9 cellular contexts compared by ENCODE assay signal in the genomic region with DNA sequence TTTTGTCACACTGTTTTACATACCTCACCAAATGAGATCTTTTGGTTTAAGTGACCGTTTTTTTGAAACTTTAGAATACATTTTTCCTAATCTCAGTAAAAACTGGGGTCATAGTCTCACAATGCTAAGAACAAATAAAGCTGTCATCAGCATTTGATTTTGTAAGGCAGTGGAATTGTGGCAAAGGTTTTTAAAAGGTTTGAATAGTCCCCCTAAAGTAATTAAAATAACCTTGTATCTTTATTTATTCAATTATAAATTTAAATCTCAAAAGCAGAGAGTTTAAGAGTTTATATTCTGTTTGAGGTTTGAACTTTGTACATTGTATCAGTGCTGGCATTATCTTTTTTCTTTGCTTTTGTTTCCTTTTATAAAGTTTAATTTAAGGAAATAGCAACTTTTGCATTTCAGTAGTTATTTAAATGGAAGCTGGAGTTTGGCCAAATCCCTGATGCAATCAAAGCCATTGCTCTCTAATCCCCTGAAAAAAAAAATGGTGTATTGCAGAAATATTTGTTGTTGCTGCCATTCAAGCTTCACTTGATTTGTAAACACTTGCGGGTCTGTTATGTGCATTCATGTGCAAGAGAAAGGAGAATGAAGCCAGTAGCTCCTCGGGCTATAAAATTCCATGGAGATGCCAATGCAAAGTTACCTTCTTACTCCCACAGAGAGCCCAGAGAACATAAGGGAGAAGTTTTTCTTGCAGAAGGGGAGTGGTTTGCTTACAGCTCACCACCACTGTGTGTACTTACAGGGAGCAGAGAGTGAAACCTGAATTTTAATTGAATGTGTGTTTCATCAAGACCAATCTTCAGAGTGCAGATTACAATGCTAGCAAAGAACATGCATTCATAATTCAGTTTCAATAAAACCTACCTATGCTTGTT.
DNase-seq lines count a peak whose midpoint lies in the region; ATAC-seq and TF ChIP-seq lines count a peak whose summit lies in the region.
"Had no signal": no experiment of that assay in that cellular context is flagged by ENCODE, and none has a peak within 500 bp of the region (broad histone marks: within the 10 kb centered on the region; RNA-seq: fewer than 3 reads in every experiment).

No MANE protein-coding gene starts in this region.

- H4K5ac ChIP-seq in IMR-90 (ENCODE audit: low read depth, low read length), result no peak overlapping the region; the same call in 1 of the 2 replicates

- H4K8ac ChIP-seq in IMR-90 (ENCODE audit: low read depth in 2 of 2, low read length in 2 of 2), result peak overlapping the region in 1 of 2 experiments; percentile 10; a peak in 2 of 4 replicates

- no TSS peak for BruUV-seq in IMR-90 (replicated peaks; lab: Mats Ljungman, UMichigan)

- H3K18ac ChIP-seq in IMR-90 (ENCODE audit: low read depth, low read length), result peak overlapping the region; percentile 5; the same call in 1 of the 2 replicates

- H3K4ac ChIP-seq in IMR-90 (ENCODE audit: low read depth, low read length), result no peak overlapping the region

- intact Hi-C loops in IMR-90 (cut with micrococcal nuclease), result no loop called here

- no peaks in the 10 kb centered on the region for H3K27me3 ChIP-seq in IMR-90 (ENCODE audit: control insufficient read depth, insufficient read depth, low read length)
- H3K27me3 ChIP-seq in brain microvascular endothelial cell (replicated peaks), result no peaks in the 10 kb centered on the region

- no peak overlapping the region for H3K27ac Mint-ChIP-seq in activated CD4-positive, alpha-beta T cell treated with anti-CD3 and anti-CD28 coated beads, Interleukin-2, amount 10 ng/mL, durations not matched to agents 7 days and 5 days

- TF ChIP-seq RAD21 in IMR-90 (IDR thresholded peaks at IDR 0.05; ENCODE audit: low read length), result no peak

- H3K36me3 ChIP-seq in IMR-90 (ENCODE audit: control insufficient read depth, insufficient read depth, low read length) (no peaks in the 10 kb centered on the region), brain microvascular endothelial cell (replicated peaks) (no peaks in the 10 kb centered on the region)

- no peaks in the 10 kb centered on the region for H3K79me1 ChIP-seq in IMR-90 (ENCODE audit: low read depth in 1 of 2, low read length in 2 of 2)

- no peaks in the 10 kb centered on the region for H3K9me3 Mint-ChIP-seq in activated CD4-positive, alpha-beta T cell treated with anti-CD3 and anti-CD28 coated beads, Interleukin-2, amount 10 ng/mL, durations not matched to agents 7 days and 5 days

- H3K4me1 Mint-ChIP-seq in activated CD4-positive, alpha-beta T cell treated with anti-CD3 and anti-CD28 coated beads, Interleukin-2, amount 10 ng/mL, durations not matched to agents 7 days and 5 days, result no peaks in the 10 kb centered on the region

- peak overlapping the region; percentile 22; the same call in 1 of the 2 replicates for H3K9ac ChIP-seq in IMR-90 (ENCODE audit: low read depth, low read length)

- no peak overlapping the region for H4K91ac ChIP-seq in IMR-90 (ENCODE audit: insufficient read depth, low read depth, low read length)

- 20% methylated on average over 1 of the region's 3 CpGs; no CpG with 5 or more reads in 1 of the 2 experiments for WGBS in IMR-90 (ENCODE audit: extremely low coverage in 2 of 2, insufficient read length in 1 of 2), 2 experiments

- H2AFZ ChIP-seq in IMR-90 (replicated peaks; ENCODE audit: low read length, poor library complexity), result no peak overlapping the region

- no peak overlapping the region; the same call in 1 of the 2 replicates for H3K14ac ChIP-seq in IMR-90 (replicated peaks; ENCODE audit: low read depth, low read length)

- no peak for TF ChIP-seq CTCF in IMR-90 (conservative IDR thresholded peaks at IDR 0.05; ENCODE audit: low read depth, low read length)
- TF ChIP-seq CTCF in brain microvascular endothelial cell (IDR thresholded peaks at IDR 0.05; ENCODE audit: low read depth, low read length, missing control alignments), result no peak
- TF ChIP-seq CTCF in GM10248 (IDR thresholded peaks at IDR 0.05; ENCODE audit: control extremely low read depth, extremely low read depth, low read depth, missing control alignments), result no peak

- 0 out of 2 replicates have a peak overlapping the region, but pooled peaks have one; percentile 16 for H2BK20ac ChIP-seq in IMR-90 (ENCODE audit: low read depth, low read length)

- peaks cover 4% of the 10 kb centered on the region for H3K4me1 ChIP-seq in IMR-90 (ENCODE audit: control insufficient read depth, insufficient read depth, low read length)

- no peaks in the 10 kb centered on the region for H3K36me3 Mint-ChIP-seq in activated CD4-positive, alpha-beta T cell treated with anti-CD3 and anti-CD28 coated beads, Interleukin-2, amount 10 ng/mL, durations not matched to agents 7 days and 5 days (ENCODE audit: low read depth)

- H3K4me2 ChIP-seq in IMR-90 (ENCODE audit: low read depth, low read length), result peak overlapping the region; percentile 84; the same call in 1 of the 2 replicates

- H2BK5ac ChIP-seq in IMR-90 (ENCODE audit: low read depth, low read length, poor library complexity, severe bottlenecking), result peak overlapping the region; percentile 2

- H2BK15ac ChIP-seq in IMR-90 (ENCODE audit: low read depth, low read length), result no peak overlapping the region

- H4K20me1 ChIP-seq in IMR-90 (ENCODE audit: insufficient read depth, low read length), result no peaks in the 10 kb centered on the region

- CTCF ChIA-PET in IMR-90 (lab: Yijun Ruan, JAX) (interaction anchor here (0.6 to 0.8 kb wide), 2 partner anchors 54 to 559 kb away, joined by 3 read pairs; no protein-coding TSS in a partner anchor), GM10248 (lab: Yijun Ruan, JAX) (no interaction called here)
- CTCF ChIA-PET in activated CD4-positive, alpha-beta T cell treated with anti-CD3 and anti-CD28 coated beads, Interleukin-2, amount 10 ng/mL, durations not matched to agents 7 days and 5 days (lab: Charles Lee), result no interaction called here

- DNase-seq in AG20443 (ENCODE audit: low spot score) (peak; percentile 14), IMR-90 (peak; percentile 47), brain microvascular endothelial cell (peak; percentile 9), islet precursor cell (peak; percentile 65), HK-2 (ENCODE audit: unreplicated experiment) (no peak), COR-L47 (lab: John Stamatoyannopoulos, UW) (no peak), GM10248 (ENCODE audit: extremely low spot score) (no peak)
- no peak for DNase-seq in activated CD4-positive, alpha-beta T cell treated with anti-CD3 and anti-CD28 coated beads, Interleukin-2, amount 10 ng/mL, durations not matched to agents 7 days and 5 days
- DNase-seq: NCI-H2029 treated with DMSO at 0.1 percent for 48 hours had no signal

- no peak overlapping the region for H2BK120ac ChIP-seq in IMR-90 (ENCODE audit: low read depth, low read length)

- H3K4me3 ChIP-seq in IMR-90 (ENCODE audit: insufficient read depth, low read depth, low read length) (no peak overlapping the region), brain microvascular endothelial cell (ENCODE audit: low read depth, low read length) (no peak overlapping the region)

- dilution Hi-C loops in IMR-90 (cut with HindIII; ENCODE audit: low sequenced_read_pairs, unreplicated experiment), result no loop called here

- no peak overlapping the region for H2AK9ac ChIP-seq in IMR-90 (replicated peaks; ENCODE audit: low read depth, low read length, poor library complexity)

- H3K4me3 Mint-ChIP-seq in activated CD4-positive, alpha-beta T cell treated with anti-CD3 and anti-CD28 coated beads, Interleukin-2, amount 10 ng/mL, durations not matched to agents 7 days and 5 days, result no peak overlapping the region

- no peak overlapping the region for H3K27ac ChIP-seq in IMR-90 (ENCODE audit: insufficient read depth, low read length)
- H3K27ac ChIP-seq in brain microvascular endothelial cell, result no peak overlapping the region

- POLR2A ChIA-PET in IMR-90 (lab: Charles Lee; ENCODE audit: unreplicated experiment), result no interaction called here
- POLR2A ChIA-PET in activated CD4-positive, alpha-beta T cell treated with anti-CD3 and anti-CD28 coated beads, Interleukin-2, amount 10 ng/mL, durations not matched to agents 7 days and 5 days (lab: Charles Lee), result no interaction called here
- POLR2A ChIA-PET in GM10248 (lab: Yijun Ruan, JAX), result no interaction called here

- no peak overlapping the region for H2AK5ac ChIP-seq in IMR-90 (ENCODE audit: low read depth, low read length)

- no peak overlapping the region for H3K56ac ChIP-seq in IMR-90 (ENCODE audit: extremely low read depth, insufficient read depth, low read length)

- TF ChIP-seq POLR2A in IMR-90 (IDR thresholded peaks at IDR 0.05; ENCODE audit: low read depth, low read length), result no peak

- H3K27me3 Mint-ChIP-seq in activated CD4-positive, alpha-beta T cell treated with anti-CD3 and anti-CD28 coated beads, Interleukin-2, amount 10 ng/mL, durations not matched to agents 7 days and 5 days, result peaks cover 8% of the 10 kb centered on the region

- H3K9me3 ChIP-seq in IMR-90 (ENCODE audit: control insufficient read depth, insufficient read depth, low read length), result no peaks in the 10 kb centered on the region

- no peak overlapping the region for H3K23ac ChIP-seq in IMR-90 (ENCODE audit: low read depth, low read length)

- ATAC-seq in IMR-90 (ENCODE audit: low read depth), result peak; percentile 76

- in situ Hi-C loops in IMR-90 (cut with MboI; ENCODE audit: low sequenced_read_pairs), result no loop called here
- in situ Hi-C loops in brain microvascular endothelial cell (cut with HindIII; ENCODE audit: low pct_ligation_motif_present, low sequenced_read_pairs), result no loop called here

- no peaks in the 10 kb centered on the region for H3K9me1 ChIP-seq in IMR-90 (ENCODE audit: insufficient read depth, low read length)

TF ChIP-seq in IMR-90, 13 proteins besides CTCF, POLR2A, EP300 and RAD21:
- TF ChIP-seq CEBPB (IDR thresholded peaks at IDR 0.05; ENCODE audit: low read depth, low read length) (peak; percentile 75), RCOR1 (IDR thresholded peaks at IDR 0.05; ENCODE audit: insufficient replicate concordance, low read length) (no peak)

Comparison
In these comparisons a context has a peak if more than half of its experiments do, and no peak if none do; other contexts are left out.
1. DNase-seq: peak in AG20443 (single experiment), IMR-90 (single experiment), brain microvascular endothelial cell (single experiment) and islet precursor cell (single experiment); none in HK-2 (single experiment), COR-L47 (single experiment), activated CD4-positive, alpha-beta T cell treated with anti-CD3 and anti-CD28 coated beads, Interleukin-2, amount 10 ng/mL, durations not matched to agents 7 days and 5 days (single experiment) and GM10248 (single experiment).